Comparison of ENCODE assay signal across 19 cellular contexts in genomic region chr7:47739301-47739870, GRCh38.
"Had no signal": no experiment of that assay in that cellular context is flagged by ENCODE, and none has a peak within 500 bp of the region (broad histone marks: within the 10 kb centered on the region; RNA-seq: fewer than 3 reads in every experiment).

No MANE protein-coding gene starts in this region.

- H3K27me3 ChIP-seq: gastrocnemius medialis, left lung, upper lobe of right lung had no signal

- H3K36me3 ChIP-seq: gastrocnemius medialis, heart right ventricle, left lung, prostate gland, suprapubic skin, upper lobe of right lung had no signal

- FAIRE-seq: TTC549 had no signal

- H3K9me3 ChIP-seq: gastrocnemius medialis, heart right ventricle, left lung, prostate gland, suprapubic skin, upper lobe of right lung had no signal

- ATAC-seq: gastrocnemius medialis, left lung, T-helper 17 cell, upper lobe of right lung had no signal

- H3K27ac ChIP-seq: epithelial cell of prostate, gastrocnemius medialis, heart right ventricle, left lung, prostate gland, suprapubic skin, upper lobe of right lung had no signal

- H3K4me3 Mint-ChIP-seq: activated CD4-positive, alpha-beta T cell treated with anti-CD3 and anti-CD28 coated beads, Interleukin-2, amount 10 ng/mL, durations not matched to agents 7 days and 5 days; T-helper 17 cell had no signal

- H3K4me1 Mint-ChIP-seq: activated CD4-positive, alpha-beta T cell treated with anti-CD3 and anti-CD28 coated beads, Interleukin-2, amount 10 ng/mL, durations not matched to agents 7 days and 5 days; T-helper 17 cell had no signal

- H3K9me3 Mint-ChIP-seq: activated CD4-positive, alpha-beta T cell treated with anti-CD3 and anti-CD28 coated beads, Interleukin-2, amount 10 ng/mL, durations not matched to agents 7 days and 5 days had no signal

- H3K4me1 ChIP-seq: left lung, suprapubic skin, upper lobe of right lung had no signal

- H3K4me3 ChIP-seq: gastrocnemius medialis, heart right ventricle, left lung, prostate gland, suprapubic skin, upper lobe of right lung had no signal

- H3K27ac Mint-ChIP-seq: activated CD4-positive, alpha-beta T cell treated with anti-CD3 and anti-CD28 coated beads, Interleukin-2, amount 10 ng/mL, durations not matched to agents 7 days and 5 days; T-helper 17 cell had no signal

- DNase-seq: activated CD4-positive, alpha-beta T cell treated with anti-CD3 and anti-CD28 coated beads, Interleukin-2, amount 10 ng/mL, durations not matched to agents 7 days and 5 days; activated CD4-positive, CD25-positive, alpha-beta regulatory T cell; activated CD8-positive, alpha-beta memory T cell treated with anti-CD3 and anti-CD28 coated beads for 24 hours; activated naive CD4-positive, alpha-beta T cell treated with Interleukin-2 at 50 U/mL for 16 hours; caudate nucleus; effector memory CD4-positive, alpha-beta T cell; gastrocnemius medialis; heart right ventricle; islet precursor cell; left lung; mesendoderm; stimulated activated CD4-positive, alpha-beta T cell treated with anti-CD3 and anti-CD28 coated beads, Interleukin-12 subunit alpha, Interleukin-12 subunit beta, amount 100 ng/mL, for 4 hours; stimulated activated naive CD8-positive, alpha-beta T cell treated with anti-CD3 and anti-CD28 coated beads, Interleukin-15, Interleukin-2, amounts not matched to agents 100 U/mL and 50 U/mL, for 24 hours; T-helper 17 cell; upper lobe of right lung had no signal
